8 cellular contexts compared by ENCODE assay signal in genomic region chr10:12419279-12419847, GRCh38.
DNase-seq lines count a peak whose midpoint lies in the region; ATAC-seq and TF ChIP-seq lines count a peak whose summit lies in the region.

No MANE protein-coding gene starts in this region.

- POLR2A ChIA-PET in AG04450 (lab: Yijun Ruan, JAX), result interaction anchor here (0.7 kb wide), 1 partner anchor 448 kb away, joined by 5 read pairs; no protein-coding TSS in a partner anchor
- POLR2A ChIA-PET in PC-3 (lab: Charles Lee; ENCODE audit: unreplicated experiment), result no interaction called here

- CTCF ChIA-PET in AG04450 (lab: Charles Lee) (interaction anchor here (1.4 to 1.7 kb wide), 2 partner anchors 237 to 291 kb away, joined by 6 read pairs; no protein-coding TSS in a partner anchor), PC-3 (lab: Charles Lee) (no interaction called here)

- H4K20me1 ChIP-seq in PC-3 (ENCODE audit: low read length), result no peaks in the 10 kb centered on the region

- no peaks in the 10 kb centered on the region for H3K36me3 ChIP-seq in PC-3 (ENCODE audit: low read depth, low read length)
- H3K36me3 ChIP-seq in kidney epithelial cell (ENCODE audit: control insufficient read depth, insufficient read depth, low read length), result no peaks in the 10 kb centered on the region

- peak overlapping the region; percentile 57 for H3K4me2 ChIP-seq in PC-3 (ENCODE audit: low read length)

- no peaks in the 10 kb centered on the region for H3K27me3 Mint-ChIP-seq in stimulated activated naive B cell treated with anti-CD40 and anti-IgM and Interleukin-4, amounts not matched to agents 10 μg/mL and 1 μg/mL and 100 μg/mL, for 72 hours

- H3K27me3 ChIP-seq in AG04450 (ENCODE audit: control insufficient read depth, insufficient read depth, low read length) (peaks cover 5% of the 10 kb centered on the region), PC-3 (ENCODE audit: low read length) (no peaks in the 10 kb centered on the region), kidney epithelial cell (ENCODE audit: control insufficient read depth, insufficient read depth, low read length) (no peaks in the 10 kb centered on the region)

- H2AFZ ChIP-seq in PC-3 (ENCODE audit: low read length), result no peak overlapping the region

- no peaks in the 10 kb centered on the region for H3K9me2 ChIP-seq in PC-3 (replicated peaks; ENCODE audit: low read length)

- H3K79me2 ChIP-seq in PC-3 (ENCODE audit: low read length), result no peaks in the 10 kb centered on the region

- H3K4me1 ChIP-seq in PC-3 (ENCODE audit: insufficient read depth, low read length), result peaks cover 17% of the 10 kb centered on the region

- no TSS peak for BruUV-seq in PC-3 (replicated peaks; lab: Mats Ljungman, UMichigan)

- H3K4me3 Mint-ChIP-seq in stimulated activated naive B cell treated with anti-CD40 and anti-IgM and Interleukin-4, amounts not matched to agents 10 μg/mL and 1 μg/mL and 100 μg/mL, for 72 hours, result no peak overlapping the region

- peaks cover 4 to 12% of the 10 kb centered on the region in 2 donors for H3K36me3 Mint-ChIP-seq in stimulated activated naive B cell treated with anti-CD40 and anti-IgM and Interleukin-4, amounts not matched to agents 10 μg/mL and 1 μg/mL and 100 μg/mL, for 72 hours

- ATAC-seq in PC-3, result peak; percentile 96
- ATAC-seq in stimulated activated naive B cell treated with anti-CD40 and anti-IgM and Interleukin-4, amounts not matched to agents 10 μg/mL and 1 μg/mL and 100 μg/mL, for 72 hours (replicated peaks), result peak; percentile 92 to 93
- no peak for ATAC-seq in GM18870 (IDR thresholded peaks at IDR 0.05; ENCODE audit: unreplicated experiment)

- peaks cover 0 to under 1% of the 10 kb centered on the region in 2 donors for H3K9me3 Mint-ChIP-seq in stimulated activated naive B cell treated with anti-CD40 and anti-IgM and Interleukin-4, amounts not matched to agents 10 μg/mL and 1 μg/mL and 100 μg/mL, for 72 hours

- TF ChIP-seq CTCF in AG04450 (IDR thresholded peaks at IDR 0.05; ENCODE audit: low read depth, low read length) (no peak), PC-3 (conservative IDR thresholded peaks at IDR 0.05; ENCODE audit: low read depth, low read length) (no peak), kidney epithelial cell (IDR thresholded peaks at IDR 0.05; ENCODE audit: insufficient read depth, low read length, poor library complexity, severe bottlenecking) (no peak)

- H3K27ac Mint-ChIP-seq in stimulated activated naive B cell treated with anti-CD40 and anti-IgM and Interleukin-4, amounts not matched to agents 10 μg/mL and 1 μg/mL and 100 μg/mL, for 72 hours, result peak overlapping the region; percentile 73

- peak overlapping the region; percentile 62 for H3K9ac ChIP-seq in PC-3 (ENCODE audit: low read length)

- DNase-seq in AG04450 (ENCODE audit: low read depth, low spot score) (peak; percentile 93), PC-3 (peak; percentile 88), kidney epithelial cell (ENCODE audit: low read depth) (peak; percentile 96), C1 segment of cervical spinal cord (lab: John Stamatoyannopoulos, UW) (no peak), NCI-H82 treated with DMSO at 0.1 percent for 48 hours (lab: John Stamatoyannopoulos, UW; ENCODE audit: unreplicated experiment) (no peak)
- peak; percentile 72 for DNase-seq in activated naive CD4-positive, alpha-beta T cell treated with Interleukin-2 at 50 U/mL for 16 hours
- peak; percentile 34 for DNase-seq in stimulated activated naive B cell treated with anti-CD40 and anti-IgM and Interleukin-4, amounts not matched to agents 10 μg/mL and 1 μg/mL and 100 μg/mL, for 72 hours

- no peak overlapping the region for H3K27ac ChIP-seq in AG04450 (ENCODE audit: low read depth, low read length)
- H3K27ac ChIP-seq in PC-3 (ENCODE audit: low read length), result peak overlapping the region; percentile 92

- H3F3A ChIP-seq in PC-3 (ENCODE audit: low read length, unreplicated experiment), result no peaks in the 10 kb centered on the region

- peaks cover 35 to 82% of the 10 kb centered on the region in 2 donors for H3K4me1 Mint-ChIP-seq in stimulated activated naive B cell treated with anti-CD40 and anti-IgM and Interleukin-4, amounts not matched to agents 10 μg/mL and 1 μg/mL and 100 μg/mL, for 72 hours

- H3K9me3 ChIP-seq in AG04450 (ENCODE audit: control insufficient read depth, insufficient read depth, low read length), result no peaks in the 10 kb centered on the region
- H3K9me3 ChIP-seq in PC-3 (ENCODE audit: low read length), result no peaks in the 10 kb centered on the region

- intact Hi-C loops in PC-3 (cut with micrococcal nuclease), result loop anchor here (1.0 kb wide), 4 partner anchors 13 to 290 kb away; no protein-coding TSS in a partner anchor

- no peak overlapping the region for H3K4me3 ChIP-seq in AG04450 (ENCODE audit: low read depth, low read length)
- H3K4me3 ChIP-seq in PC-3 (ENCODE audit: low read length), result no peak overlapping the region
- H3K4me3 ChIP-seq in kidney epithelial cell (ENCODE audit: low read depth, low read length), result no peak overlapping the region

Comparison
In these comparisons a context has a peak if more than half of its experiments do, and no peak if none do; other contexts are left out.
1. DNase-seq: peak in AG04450 (single experiment), PC-3 (single experiment), activated naive CD4-positive, alpha-beta T cell treated with Interleukin-2 at 50 U/mL for 16 hours (single experiment), kidney epithelial cell (single experiment) and stimulated activated naive B cell treated with anti-CD40 and anti-IgM and Interleukin-4, amounts not matched to agents 10 μg/mL and 1 μg/mL and 100 μg/mL, for 72 hours (single experiment); none in C1 segment of cervical spinal cord (0 of 14) and NCI-H82 treated with DMSO at 0.1 percent for 48 hours (single experiment).